8 cellular contexts compared by ENCODE assay signal in the genomic region with DNA sequence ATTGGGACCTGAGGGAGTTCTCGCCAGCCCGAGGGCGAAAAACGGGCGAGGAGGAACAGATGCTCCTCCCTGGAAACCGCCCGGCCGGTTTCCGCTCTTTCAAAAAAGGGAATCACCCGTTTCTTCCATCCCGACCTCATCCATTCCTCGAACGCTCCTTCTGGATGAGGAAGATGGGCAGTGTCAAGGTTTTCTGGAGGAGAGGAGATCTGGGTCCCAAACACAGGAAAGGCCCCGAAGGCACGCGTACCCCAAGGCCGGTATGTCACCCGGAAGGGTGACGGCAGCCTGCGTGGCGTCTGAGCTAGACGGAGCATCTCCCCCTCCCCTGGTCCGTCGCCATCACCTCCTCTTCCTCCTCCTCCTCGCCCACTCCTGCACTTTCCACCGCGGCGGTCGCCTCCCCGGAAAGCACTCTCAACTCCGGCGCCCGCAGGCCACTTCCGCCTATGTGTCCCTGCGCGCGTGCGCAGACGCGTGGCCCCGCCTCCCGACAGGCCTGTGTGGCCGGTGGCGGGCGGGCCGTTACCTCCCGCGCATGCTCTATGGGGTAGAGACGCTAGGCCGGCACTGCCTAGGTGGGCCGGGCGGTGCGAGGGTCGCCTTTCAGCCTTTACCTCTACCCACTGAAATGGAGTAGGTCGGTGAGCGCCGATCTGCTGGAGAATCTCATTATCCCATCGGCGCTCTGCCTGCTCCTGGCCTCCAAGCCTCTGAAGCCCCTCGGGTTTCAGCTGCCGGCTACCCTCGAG. TPM values are rescaled to one million over a fixed set of nuclear protein-coding genes. Genes with fewer than 3 reads are reported as not detected.
DNase-seq lines count a peak whose midpoint lies in the region; ATAC-seq and TF ChIP-seq lines count a peak whose summit lies in the region.

A gene (minus strand): TSS at position 453 of the 752 bp plus-strand sequence.

- peak within 1 kb of the TSS; percentile 82 to 92 (median 88) for H3K27ac ChIP-seq in upper lobe of left lung

- no peaks in the 10 kb centered on the region for H3K9me3 ChIP-seq in upper lobe of left lung

- H3K36me3 ChIP-seq in upper lobe of left lung: no peaks in the 10 kb centered on the region

- TF ChIP-seq EP300 in upper lobe of left lung (IDR thresholded peaks at IDR 0.05): peak in 1 of 4 donors; percentile 52

- 0 to 1% methylated on average over 23 to 49 of the region's 62 CpGs for WGBS in upper lobe of left lung, 2 donors

- TF ChIP-seq POLR2A in upper lobe of left lung (IDR thresholded peaks at IDR 0.05): peak; percentile 38 to 96 (median 84)

- DNase-seq in NCI-H1694 (lab: John Stamatoyannopoulos, UW): peak; percentile 77
- DNase-seq in amniotic stem cell (lab: John Stamatoyannopoulos, UW): peak; percentile 89
- peak; percentile 99 for DNase-seq in left cardiac atrium
- peak; percentile 98 for DNase-seq in posterior vena cava (ENCODE audit: low spot score)
- DNase-seq in upper lobe of left lung: peak; percentile 96 to 100

- peaks cover 20 to 33% (median 23%) of the 10 kb centered on the region in 4 donors for H3K4me1 ChIP-seq in upper lobe of left lung

- ATAC-seq in GM18498 (IDR thresholded peaks at IDR 0.05; ENCODE audit: unreplicated experiment) (peak; percentile 97), HG02885 (IDR thresholded peaks at IDR 0.05; ENCODE audit: poor library complexity, unreplicated experiment) (peak; percentile 96), left cardiac atrium (peak; percentile 100), upper lobe of left lung (ENCODE audit: low FRiP score in 2 of 2) (peak; percentile 98 to 100)

- no peak for TF ChIP-seq CTCF in upper lobe of left lung (IDR thresholded peaks at IDR 0.05)

- peak within 1 kb of the TSS; percentile 55 to 90 (median 74) for H3K4me3 ChIP-seq in upper lobe of left lung

- no peaks in the 10 kb centered on the region for H3K27me3 ChIP-seq in upper lobe of left lung

- intact Hi-C loops in T-helper 1 cell treated with Interleukin-12 subunit alpha and Interleukin-12 subunit beta and Interleukin-4 antibody, amounts not matched to agents 30 ng/mL and 1 ng/mL, for 36 hours (cut with micrococcal nuclease): loop anchor here (1.0 to 10.0 kb wide), 7 partner anchors 333 to 1290 kb away; a partner anchor contains a TSS
- intact Hi-C loops in left cardiac atrium (cut with DNase I) (no loop called here), posterior vena cava (cut with DNase I) (no loop called here)

RNA-seq across cellular contexts. Expression of the gene that starts here (rescaled TPM):
- total RNA-seq in T-helper 1 cell treated with Interleukin-12 subunit alpha and Interleukin-12 subunit beta and Interleukin-4 antibody, amounts not matched to agents 30 ng/mL and 1 ng/mL, for 36 hours: 9.7 and 10.2 TPM in 2 replicates
- total RNA-seq in left cardiac atrium: 10 to 100 TPM in 1 of 2 donors, 1 to 10 TPM in 1; 9.0 to 11.1 TPM
- 10 to 100 TPM; 15.4 to 16.2 TPM for total RNA-seq in posterior vena cava
- 10 to 100 TPM in 5 of 6 donors, 1 to 10 TPM in 1; 6.7 to 17.8 (median 14.3) TPM for total RNA-seq in upper lobe of left lung

Comparison
In these comparisons a context has a peak if more than half of its experiments do, and no peak if none do; other contexts are left out.
1. Peak in every context shown above with its lines: DNase-seq, ATAC-seq, H3K4me3 ChIP-seq and H3K27ac ChIP-seq.